1 cellular context compared by ENCODE assay signal in the genomic region with DNA sequence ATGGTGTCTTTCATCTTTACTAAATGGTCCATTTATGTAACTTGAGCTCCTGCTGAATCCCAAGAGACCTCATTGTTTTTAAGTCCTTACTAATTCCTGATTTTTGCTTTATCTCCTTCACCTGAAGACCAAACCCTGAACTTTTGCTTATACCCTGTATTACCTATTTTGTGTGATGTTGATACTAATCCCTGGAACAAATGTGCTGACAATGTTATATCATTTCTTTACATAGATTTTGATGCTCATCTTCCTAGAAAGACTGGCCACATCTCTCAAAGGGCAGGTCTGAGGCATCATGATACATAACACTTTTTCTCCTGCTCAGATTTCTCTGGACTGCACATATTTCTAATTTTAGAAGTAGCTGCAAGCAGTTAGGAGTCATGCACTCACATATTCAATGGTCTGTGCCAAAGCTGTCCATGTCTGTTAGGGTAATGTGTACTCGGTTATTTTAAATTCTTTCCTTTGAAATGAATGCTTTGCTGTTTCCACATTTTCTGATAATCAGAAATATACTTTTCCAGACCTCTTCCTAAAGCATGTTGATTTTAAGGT.
TF ChIP-seq lines count a peak whose summit lies in the region.

No MANE protein-coding gene starts in this region.

TF ChIP-seq in SK-N-SH treated with all-trans-retinoic acid at 6 μM for 48 hours, 23 proteins besides CTCF, POLR2A, EP300 and RAD21 (continued from another document):
- TF ChIP-seq RARB (CRISPR knock-in tag; IDR thresholded peaks at IDR 0.05) (no peak), BACH2 (CRISPR knock-in tag; IDR thresholded peaks at IDR 0.05; ENCODE audit: borderline replicate concordance) (no peak), ZNF70 (CRISPR knock-in tag; IDR thresholded peaks at IDR 0.05) (no peak), PPARA (CRISPR knock-in tag; IDR thresholded peaks at IDR 0.05; ENCODE audit: borderline replicate concordance) (no peak), ZC3H10 (CRISPR knock-in tag; IDR thresholded peaks at IDR 0.05) (no peak), ZFP30 (CRISPR knock-in tag; IDR thresholded peaks at IDR 0.05) (no peak), GLIS3 (CRISPR knock-in tag; IDR thresholded peaks at IDR 0.05) (no peak), ARNTL (CRISPR knock-in tag; IDR thresholded peaks at IDR 0.05; ENCODE audit: borderline replicate concordance, low read depth) (no peak), TCF4 (CRISPR knock-in tag; IDR thresholded peaks at IDR 0.05; ENCODE audit: borderline replicate concordance) (no peak), SNAI2 (CRISPR knock-in tag; IDR thresholded peaks at IDR 0.05) (no peak), ISL1 (CRISPR knock-in tag; IDR thresholded peaks at IDR 0.05) (no peak), ZNF565 (CRISPR knock-in tag; conservative IDR thresholded peaks at IDR 0.05; ENCODE audit: low read depth) (no peak), ZFP3 (CRISPR knock-in tag; IDR thresholded peaks at IDR 0.05) (no peak)
- TF ChIP-seq, protein P1, sequence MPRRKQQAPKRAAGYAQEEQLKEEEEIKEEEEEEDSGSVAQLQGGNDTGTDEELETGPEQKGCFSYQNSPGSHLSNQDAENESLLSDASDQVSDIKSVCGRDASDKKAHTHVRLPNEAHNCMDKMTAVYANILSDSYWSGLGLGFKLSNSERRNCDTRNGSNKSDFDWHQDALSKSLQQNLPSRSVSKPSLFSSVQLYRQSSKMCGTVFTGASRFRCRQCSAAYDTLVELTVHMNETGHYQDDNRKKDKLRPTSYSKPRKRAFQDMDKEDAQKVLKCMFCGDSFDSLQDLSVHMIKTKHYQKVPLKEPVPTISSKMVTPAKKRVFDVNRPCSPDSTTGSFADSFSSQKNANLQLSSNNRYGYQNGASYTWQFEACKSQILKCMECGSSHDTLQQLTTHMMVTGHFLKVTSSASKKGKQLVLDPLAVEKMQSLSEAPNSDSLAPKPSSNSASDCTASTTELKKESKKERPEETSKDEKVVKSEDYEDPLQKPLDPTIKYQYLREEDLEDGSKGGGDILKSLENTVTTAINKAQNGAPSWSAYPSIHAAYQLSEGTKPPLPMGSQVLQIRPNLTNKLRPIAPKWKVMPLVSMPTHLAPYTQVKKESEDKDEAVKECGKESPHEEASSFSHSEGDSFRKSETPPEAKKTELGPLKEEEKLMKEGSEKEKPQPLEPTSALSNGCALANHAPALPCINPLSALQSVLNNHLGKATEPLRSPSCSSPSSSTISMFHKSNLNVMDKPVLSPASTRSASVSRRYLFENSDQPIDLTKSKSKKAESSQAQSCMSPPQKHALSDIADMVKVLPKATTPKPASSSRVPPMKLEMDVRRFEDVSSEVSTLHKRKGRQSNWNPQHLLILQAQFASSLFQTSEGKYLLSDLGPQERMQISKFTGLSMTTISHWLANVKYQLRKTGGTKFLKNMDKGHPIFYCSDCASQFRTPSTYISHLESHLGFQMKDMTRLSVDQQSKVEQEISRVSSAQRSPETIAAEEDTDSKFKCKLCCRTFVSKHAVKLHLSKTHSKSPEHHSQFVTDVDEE (CRISPR knock-in tag; IDR thresholded peaks at IDR 0.05) = no peak
- TF ChIP-seq, protein P2, sequence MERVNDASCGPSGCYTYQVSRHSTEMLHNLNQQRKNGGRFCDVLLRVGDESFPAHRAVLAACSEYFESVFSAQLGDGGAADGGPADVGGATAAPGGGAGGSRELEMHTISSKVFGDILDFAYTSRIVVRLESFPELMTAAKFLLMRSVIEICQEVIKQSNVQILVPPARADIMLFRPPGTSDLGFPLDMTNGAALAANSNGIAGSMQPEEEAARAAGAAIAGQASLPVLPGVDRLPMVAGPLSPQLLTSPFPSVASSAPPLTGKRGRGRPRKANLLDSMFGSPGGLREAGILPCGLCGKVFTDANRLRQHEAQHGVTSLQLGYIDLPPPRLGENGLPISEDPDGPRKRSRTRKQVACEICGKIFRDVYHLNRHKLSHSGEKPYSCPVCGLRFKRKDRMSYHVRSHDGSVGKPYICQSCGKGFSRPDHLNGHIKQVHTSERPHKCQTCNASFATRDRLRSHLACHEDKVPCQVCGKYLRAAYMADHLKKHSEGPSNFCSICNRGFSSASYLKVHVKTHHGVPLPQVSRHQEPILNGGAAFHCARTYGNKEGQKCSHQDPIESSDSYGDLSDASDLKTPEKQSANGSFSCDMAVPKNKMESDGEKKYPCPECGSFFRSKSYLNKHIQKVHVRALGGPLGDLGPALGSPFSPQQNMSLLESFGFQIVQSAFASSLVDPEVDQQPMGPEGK (CRISPR knock-in tag; IDR thresholded peaks at IDR 0.05; ENCODE audit: borderline replicate concordance) = no peak
- TF ChIP-seq, protein P3, sequence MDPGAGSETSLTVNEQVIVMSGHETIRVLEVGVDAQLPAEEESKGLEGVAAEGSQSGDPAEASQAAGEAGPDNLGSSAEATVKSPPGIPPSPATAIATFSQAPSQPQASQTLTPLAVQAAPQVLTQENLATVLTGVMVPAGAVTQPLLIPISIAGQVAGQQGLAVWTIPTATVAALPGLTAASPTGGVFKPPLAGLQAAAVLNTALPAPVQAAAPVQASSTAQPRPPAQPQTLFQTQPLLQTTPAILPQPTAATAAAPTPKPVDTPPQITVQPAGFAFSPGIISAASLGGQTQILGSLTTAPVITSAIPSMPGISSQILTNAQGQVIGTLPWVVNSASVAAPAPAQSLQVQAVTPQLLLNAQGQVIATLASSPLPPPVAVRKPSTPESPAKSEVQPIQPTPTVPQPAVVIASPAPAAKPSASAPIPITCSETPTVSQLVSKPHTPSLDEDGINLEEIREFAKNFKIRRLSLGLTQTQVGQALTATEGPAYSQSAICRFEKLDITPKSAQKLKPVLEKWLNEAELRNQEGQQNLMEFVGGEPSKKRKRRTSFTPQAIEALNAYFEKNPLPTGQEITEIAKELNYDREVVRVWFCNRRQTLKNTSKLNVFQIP (CRISPR knock-in tag; IDR thresholded peaks at IDR 0.05; ENCODE audit: borderline replicate concordance, low read depth) = no peak
- TF ChIP-seq, protein P4, sequence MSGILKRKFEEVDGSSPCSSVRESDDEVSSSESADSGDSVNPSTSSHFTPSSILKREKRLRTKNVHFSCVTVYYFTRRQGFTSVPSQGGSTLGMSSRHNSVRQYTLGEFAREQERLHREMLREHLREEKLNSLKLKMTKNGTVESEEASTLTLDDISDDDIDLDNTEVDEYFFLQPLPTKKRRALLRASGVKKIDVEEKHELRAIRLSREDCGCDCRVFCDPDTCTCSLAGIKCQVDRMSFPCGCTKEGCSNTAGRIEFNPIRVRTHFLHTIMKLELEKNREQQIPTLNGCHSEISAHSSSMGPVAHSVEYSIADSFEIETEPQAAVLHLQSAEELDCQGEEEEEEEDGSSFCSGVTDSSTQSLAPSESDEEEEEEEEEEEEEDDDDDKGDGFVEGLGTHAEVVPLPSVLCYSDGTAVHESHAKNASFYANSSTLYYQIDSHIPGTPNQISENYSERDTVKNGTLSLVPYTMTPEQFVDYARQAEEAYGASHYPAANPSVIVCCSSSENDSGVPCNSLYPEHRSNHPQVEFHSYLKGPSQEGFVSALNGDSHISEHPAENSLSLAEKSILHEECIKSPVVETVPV (CRISPR knock-in tag; IDR thresholded peaks at IDR 0.05) = no peak
